Comparison of ENCODE assay signal across 19 cellular contexts in the genomic region with DNA sequence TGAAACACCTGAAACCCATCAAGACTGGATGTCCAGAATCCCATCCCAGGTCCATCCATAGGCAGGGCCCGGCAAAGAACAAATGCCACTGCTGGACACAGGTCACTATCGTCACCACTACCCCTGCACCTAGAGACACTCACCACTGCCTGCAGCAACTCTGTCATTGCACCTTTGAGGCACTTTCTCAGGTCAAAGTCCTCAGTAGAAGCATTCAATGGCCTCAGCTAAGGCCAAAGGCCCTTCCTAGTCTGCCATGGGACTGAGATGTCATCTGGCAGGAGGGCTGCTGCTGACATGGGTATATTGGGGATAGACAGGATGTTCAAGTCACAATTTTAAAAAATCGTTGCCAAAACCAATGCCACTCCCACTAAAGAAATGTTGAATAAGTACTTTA. TPM values are rescaled to one million over a fixed set of nuclear protein-coding genes. Genes with fewer than 3 reads are reported as not detected.
DNase-seq lines count a peak whose midpoint lies in the region; ATAC-seq, FAIRE-seq and TF ChIP-seq lines count a peak whose summit lies in the region.
"Had no signal": no experiment of that assay in that cellular context is flagged by ENCODE, and none has a peak within 500 bp of the region (broad histone marks: within the 10 kb centered on the region; RNA-seq: fewer than 3 reads in every experiment).

No MANE protein-coding gene starts in this region.

- H3K36me3 Mint-ChIP-seq in Calu3 (ENCODE audit: insufficient read depth, unreplicated experiment), result no peaks in the 10 kb centered on the region
- H3K36me3 Mint-ChIP-seq: CD4-positive, alpha-beta memory T cell had no signal

- WGBS in right lobe of liver (ENCODE audit: insufficient coverage, low coverage, low lambda C conversion rate, missing lambda C conversion rate), result 58% methylated on average over 2 of the region's 3 CpGs
- WGBS in small intestine, 3 donors, result 57 to 82% (median 72%) methylated on average over 3 of the region's 3 CpGs
- 72 to 82% methylated on average over 3 of the region's 3 CpGs for WGBS in GM23248 (ENCODE audit: low coverage in 1 of 2, low lambda C conversion rate in 2 of 2, missing lambda C conversion rate in 2 of 2), 2 experiments

- no peak for TF ChIP-seq POLR2A in right lobe of liver (IDR thresholded peaks at IDR 0.05)

- H3F3A ChIP-seq in GM23248 (ENCODE audit: insufficient read depth), result no peaks in the 10 kb centered on the region

- intact Hi-C loops in right lobe of liver (cut with DNase I), result no loop called here
- intact Hi-C loops in Calu3 (cut with micrococcal nuclease; ENCODE audit: unreplicated experiment), result no loop called here

- no peak for FAIRE-seq in small intestine (lab: Jason Lieb, UNC)
- FAIRE-seq: GM12878, GM19239, H1 had no signal

- no peaks in the 10 kb centered on the region for H4K20me1 ChIP-seq in GM23248 (ENCODE audit: insufficient read depth)

- H3K27ac ChIP-seq in coronary artery (no peak overlapping the region), right lobe of liver (no peak overlapping the region), small intestine (ENCODE audit: low read depth in 1 of 2, low read length in 1 of 2) (no peak overlapping the region), GM23248 (no peak overlapping the region)

- peaks cover 79% of the 10 kb centered on the region for H3K27me3 Mint-ChIP-seq in Calu3 (ENCODE audit: unreplicated experiment)

- no peaks in the 10 kb centered on the region for H3K9me3 ChIP-seq in right lobe of liver
- no peaks in the 10 kb centered on the region for H3K9me3 ChIP-seq in small intestine (ENCODE audit: control insufficient read depth, low read depth)
- H3K9me3 ChIP-seq in GM23248 (ENCODE audit: low read depth), result no peaks in the 10 kb centered on the region

- H3K9ac ChIP-seq in GM23248, result no peak overlapping the region

- H3K79me2 ChIP-seq in GM23248 (ENCODE audit: insufficient read depth), result no peaks in the 10 kb centered on the region

- peak; percentile 55 for ATAC-seq in left lobe of liver
- ATAC-seq in right lobe of liver, result peak; percentile 31 to 73 (median 46)
- ATAC-seq: GM12878 had no signal

- H3K4me2 ChIP-seq in GM23248 (ENCODE audit: unreplicated experiment), result no peak overlapping the region

- CTCF ChIA-PET in Calu3 (lab: Charles Lee), result no interaction called here

- H3K4me3 ChIP-seq in coronary artery (no peak overlapping the region), right lobe of liver (no peak overlapping the region), small intestine (ENCODE audit: low read depth in 1 of 2, low read length in 2 of 2) (no peak overlapping the region), GM23248 (no peak overlapping the region)
- H3K4me3 ChIP-seq: GM12878 had no signal

- no peaks in the 10 kb centered on the region for H3K4me1 Mint-ChIP-seq in Calu3 (ENCODE audit: low read depth, unreplicated experiment)
- H3K4me1 Mint-ChIP-seq: CD4-positive, alpha-beta memory T cell had no signal

- no peak overlapping the region for H3K4me3 Mint-ChIP-seq in Calu3 (ENCODE audit: low read depth, unreplicated experiment)
- H3K4me3 Mint-ChIP-seq: CD4-positive, alpha-beta memory T cell had no signal

- H3K9me2 ChIP-seq in GM23248 (ENCODE audit: insufficient read depth), result no peaks in the 10 kb centered on the region

- H3K36me3 ChIP-seq in right lobe of liver (no peaks in the 10 kb centered on the region), small intestine (ENCODE audit: control insufficient read depth in 2 of 2, insufficient read depth in 2 of 2, low read length in 2 of 2) (no peaks in the 10 kb centered on the region), GM23248 (ENCODE audit: low read depth) (no peaks in the 10 kb centered on the region)

- H3K4me1 ChIP-seq in right lobe of liver, result no peaks in the 10 kb centered on the region
- no peaks in the 10 kb centered on the region for H3K4me1 ChIP-seq in small intestine (ENCODE audit: control insufficient read depth in 2 of 2, insufficient read depth in 1 of 2, low read depth in 1 of 2, low read length in 1 of 2)
- no peaks in the 10 kb centered on the region for H3K4me1 ChIP-seq in GM23248 (ENCODE audit: insufficient read depth)

- BruUV-seq in Calu3 (replicated peaks; lab: Mats Ljungman, UMichigan), result no TSS peak

- no peaks in the 10 kb centered on the region for H3K9me3 Mint-ChIP-seq in Calu3 (ENCODE audit: low read depth, unreplicated experiment)
- H3K9me3 Mint-ChIP-seq: CD4-positive, alpha-beta memory T cell had no signal

- TF ChIP-seq CTCF in coronary artery (IDR thresholded peaks at IDR 0.05) (no peak), right lobe of liver (IDR thresholded peaks at IDR 0.05) (no peak), Calu3 (IDR thresholded peaks at IDR 0.05; ENCODE audit: unreplicated experiment) (no peak)

- in situ Hi-C loops in GM23248 (cut with MboI), result loop anchor here (25.0 kb wide), 3 partner anchors 763 to 1363 kb away; no protein-coding TSS in a partner anchor

- H2AFZ ChIP-seq in GM23248, result no peak overlapping the region

- H3K27me3 ChIP-seq in right lobe of liver (no peaks in the 10 kb centered on the region), small intestine (ENCODE audit: control insufficient read depth in 2 of 2, insufficient read depth in 2 of 2, low read length in 2 of 2) (no peaks in the 10 kb centered on the region), GM23248 (replicated peaks; ENCODE audit: insufficient read depth) (peaks cover 4% of the 10 kb centered on the region; the same call in 1 of the 2 replicates)

- H3K27ac Mint-ChIP-seq in Calu3 (ENCODE audit: unreplicated experiment), result no peak overlapping the region
- H3K27ac Mint-ChIP-seq: CD4-positive, alpha-beta memory T cell had no signal

- DNase-seq in coronary artery (ENCODE audit: low spot score), result peak; percentile 33
- DNase-seq in left lobe of liver (ENCODE audit: low spot score), result no peak
- no peak for DNase-seq in right lobe of liver
- peak; percentile 57 for DNase-seq in small intestine
- DNase-seq in EL, result no peak
- no peak for DNase-seq in GM23248
- no peak for DNase-seq in HK-2 (ENCODE audit: unreplicated experiment)
- DNase-seq in Calu3, result no peak
- DNase-seq: C1 segment of cervical spinal cord; CD4-positive, alpha-beta memory T cell; COR-L47; DMS153; DND-41; GDM1; H7; HCEC 1CT had no signal

RNA-seq across cellular contexts. Expression of a gene that starts 58.7 kb away (rescaled TPM):
- total RNA-seq in left lobe of liver (276 TPM), right lobe of liver (100 to 1,000 TPM in 2 of 6 experiments, 10 to 100 TPM in 4; 78.8 to 340 (median 90.3) TPM), Calu3 (2022) (6.5 and 7.5 TPM in 2 replicates)
- polyA plus RNA-seq in small intestine (10 to 100 TPM in 1 of 3 donors, 1 to 10 TPM in 2; 1.1 to 24.6 (median 3.1) TPM), GM23248 (2016; fragmentation: Nextera tagmentation; extraction: Ambion mirVana) (4.9 and 5.2 TPM in 2 replicates)
- 9.0 and 12.5 TPM in 2 replicates for total RNA-seq in GM23248 (2014; rRNA removed; shearing (Covaris generic))

Comparison
In these comparisons a context has a peak if more than half of its experiments do, and no peak if none do; other contexts are left out.
1. DNase-seq: peak in coronary artery (single experiment) and small intestine (single experiment); none in left lobe of liver (single experiment), right lobe of liver (0 of 3), EL (single experiment), GM23248 (single experiment), HK-2 (single experiment) and Calu3 (single experiment).